25 cellular contexts compared by ENCODE assay signal in genomic region chr1:95353185-95353584, GRCh38.
DNase-seq lines count a peak whose midpoint lies in the region; ATAC-seq lines count a peak whose summit lies in the region.
"Had no signal": no experiment of that assay in that cellular context is flagged by ENCODE, and none has a peak within 500 bp of the region (broad histone marks: within the 10 kb centered on the region; RNA-seq: fewer than 3 reads in every experiment).

No MANE protein-coding gene starts in this region.

- H3K4me3 Mint-ChIP-seq in activated naive CD8-positive, alpha-beta T cell treated with anti-CD3 and anti-CD28 coated beads for 36 hours, result no peak overlapping the region
- H3K4me3 Mint-ChIP-seq: CD8-positive, alpha-beta T cell; memory B cell had no signal

- H3K36me3 Mint-ChIP-seq in activated naive CD8-positive, alpha-beta T cell treated with anti-CD3 and anti-CD28 coated beads for 36 hours, result no peaks in the 10 kb centered on the region
- H3K36me3 Mint-ChIP-seq: CD8-positive, alpha-beta T cell; memory B cell had no signal

- H3K4me1 Mint-ChIP-seq in activated naive CD8-positive, alpha-beta T cell treated with anti-CD3 and anti-CD28 coated beads for 36 hours, result no peaks in the 10 kb centered on the region
- H3K4me1 Mint-ChIP-seq: memory B cell had no signal

- H3K27ac Mint-ChIP-seq in activated naive CD8-positive, alpha-beta T cell treated with anti-CD3 and anti-CD28 coated beads for 36 hours, result no peak overlapping the region
- H3K27ac Mint-ChIP-seq: CD8-positive, alpha-beta T cell; memory B cell had no signal

- DNase-seq in NCI-H2107 treated with DMSO at 0.1 percent for 48 hours (lab: John Stamatoyannopoulos, UW; ENCODE audit: unreplicated experiment) (peak; percentile 75), NCI-H2107 (lab: John Stamatoyannopoulos, UW) (no peak), NCI-H1417 (lab: John Stamatoyannopoulos, UW) (peak in 2 of 3 experiments; percentile 87 to 91), NCI-H2171 treated with DMSO at 0.1 percent for 48 hours (lab: John Stamatoyannopoulos, UW) (peak; percentile 74), myocyte (ENCODE audit: low read depth) (peak; percentile 49), KBM-7 (no peak)
- DNase-seq in activated naive CD8-positive, alpha-beta T cell treated with anti-CD3 and anti-CD28 coated beads for 36 hours, result no peak
- DNase-seq: 8988T; activated CD4-positive, CD25-positive, alpha-beta regulatory T cell treated with anti-CD3 and anti-CD28 coated beads, Interleukin-2, amount 50 U/mL, for 72 hours; activated naive CD4-positive, alpha-beta T cell; activated T-cell treated with anti-CD3 and anti-CD28 coated beads, Interleukin-2, amount 50 U/mL, for 1 hour; AML-193; amniotic stem cell; CD8-positive, alpha-beta T cell; EL; GM23248; kidney glomerular epithelial cell; NCI-H146; NCI-H526; occipital lobe; retina; SW 1271 had no signal

- in situ Hi-C loops in KBM-7 (cut with MboI; ENCODE audit: low pct_unique_long_range_greater_than_20kb, low sequenced_read_pairs), result no loop called here

- no peaks in the 10 kb centered on the region for H3K9me3 Mint-ChIP-seq in activated naive CD8-positive, alpha-beta T cell treated with anti-CD3 and anti-CD28 coated beads for 36 hours
- H3K9me3 Mint-ChIP-seq: CD8-positive, alpha-beta T cell; memory B cell had no signal

- no peak for ATAC-seq in GM21528 (IDR thresholded peaks at IDR 0.05; ENCODE audit: low FRiP score, unreplicated experiment)
- ATAC-seq: CD8-positive, alpha-beta T cell; HepG2 had no signal

- H3K27me3 Mint-ChIP-seq in activated naive CD8-positive, alpha-beta T cell treated with anti-CD3 and anti-CD28 coated beads for 36 hours, result peaks cover 3% of the 10 kb centered on the region
- H3K27me3 Mint-ChIP-seq: memory B cell had no signal

Comparison
In these comparisons a context has a peak if more than half of its experiments do, and no peak if none do; other contexts are left out.
1. DNase-seq: peak in NCI-H2107 treated with DMSO at 0.1 percent for 48 hours (single experiment), NCI-H1417 (2 of 3), NCI-H2171 treated with DMSO at 0.1 percent for 48 hours (single experiment) and myocyte (single experiment); none in NCI-H2107 (single experiment), KBM-7 (single experiment) and activated naive CD8-positive, alpha-beta T cell treated with anti-CD3 and anti-CD28 coated beads for 36 hours (single experiment).